Comparison of ENCODE assay signal across 7 cellular contexts in genomic region chr7:106731207-106731606, GRCh38.
A peak's percentile ranks its signal among the peaks of the same experiment; 100 is the strongest.
DNase-seq lines count a peak whose midpoint lies in the region; ATAC-seq and TF ChIP-seq lines count a peak whose summit lies in the region.

No MANE protein-coding gene starts in this region.

- no peaks in the 10 kb centered on the region for H3K9me2 ChIP-seq in MM.1S (replicated peaks; ENCODE audit: insufficient read depth, low read length)

- peak overlapping the region; percentile 33; the same call in 1 of the 2 replicates for H3K27ac ChIP-seq in MM.1S (ENCODE audit: low read length)
- H3K27ac ChIP-seq in left lung = peak overlapping the region; percentile 1 to 3

- H3K36me3 ChIP-seq in MM.1S (replicated peaks; ENCODE audit: insufficient read depth, low read length) = no peaks in the 10 kb centered on the region
- no peaks in the 10 kb centered on the region for H3K36me3 ChIP-seq in left lung

- DNase-seq in MM.1S = peak; percentile 74
- no peak for DNase-seq in left lung
- no peak for DNase-seq in anterior cingulate cortex (lab: John Stamatoyannopoulos, UW)
- no peak for DNase-seq in H4 (ENCODE audit: low spot score)
- DNase-seq in NCI-H1694 treated with DMSO at 0.1 percent for 48 hours (lab: John Stamatoyannopoulos, UW) = no peak

- peak overlapping the region; percentile 4; the same call in 1 of the 2 replicates for H3K9ac ChIP-seq in MM.1S (ENCODE audit: low read length)

- TF ChIP-seq CTCF in MM.1S (IDR thresholded peaks at IDR 0.05; ENCODE audit: low read length) = no peak
- no peak for TF ChIP-seq CTCF in left lung (IDR thresholded peaks at IDR 0.05)

- H3K4me3 ChIP-seq in MM.1S (ENCODE audit: low read length) (peak overlapping the region; percentile 2; the same call in 1 of the 2 replicates), left lung (no peak overlapping the region)

- H3K4me2 ChIP-seq in MM.1S (ENCODE audit: low read depth, low read length) = peak overlapping the region; percentile 52

- intact Hi-C loops in left lung (cut with DNase I) = loop anchor here in 1 of 2 donors (10.0 kb wide), 1 partner anchor 186 kb away; no protein-coding TSS in a partner anchor

- no peaks in the 10 kb centered on the region for H4K20me1 ChIP-seq in MM.1S (ENCODE audit: insufficient read depth, low read length)

- no peaks in the 10 kb centered on the region for H3K9me3 ChIP-seq in MM.1S (replicated peaks; ENCODE audit: insufficient read depth, low read length)
- peaks cover 0 to 2% of the 10 kb centered on the region in 2 donors for H3K9me3 ChIP-seq in left lung

- no peaks in the 10 kb centered on the region for H3F3A ChIP-seq in MM.1S (ENCODE audit: insufficient read depth, low read length)

- H3K4me1 ChIP-seq in MM.1S (ENCODE audit: low read length) (peaks cover 21% of the 10 kb centered on the region), left lung (peaks cover 15 to 29% of the 10 kb centered on the region in 2 donors)

- peak overlapping the region; percentile 47 for H2AFZ ChIP-seq in MM.1S (ENCODE audit: low read length)

- ATAC-seq in GM18858 (IDR thresholded peaks at IDR 0.05; ENCODE audit: unreplicated experiment) (peak; percentile 88), GM21717 (IDR thresholded peaks at IDR 0.05; ENCODE audit: unreplicated experiment) (peak; percentile 78), left lung (peak; percentile 33)

- H3K27me3 ChIP-seq in MM.1S (replicated peaks; ENCODE audit: insufficient read depth, low read length) = no peaks in the 10 kb centered on the region
- no peaks in the 10 kb centered on the region for H3K27me3 ChIP-seq in left lung

- no peaks in the 10 kb centered on the region for H3K79me2 ChIP-seq in MM.1S (ENCODE audit: low read length)

Comparison
In these comparisons a context has a peak if more than half of its experiments do, and no peak if none do; other contexts are left out.
1. ATAC-seq: peak in every context shown above with its lines; median percentile 88 in GM18858; 78 in GM21717; 33 in left lung.